In genomic region chr1:2586154-2587070, GRCh38 we compare ENCODE assay signal across 8 cellular contexts. TPM values are rescaled to one million over a fixed set of nuclear protein-coding genes. Genes with fewer than 3 reads are reported as not detected.
DNase-seq lines count a peak whose midpoint lies in the region; ATAC-seq and TF ChIP-seq lines count a peak whose summit lies in the region.

TSS of gene PRXL2B (plus strand) at chr1:2586777. CDS start at chr1:2586886, 109 bp downstream.

- peak; percentile 99 for DNase-seq in DMS 273 (lab: John Stamatoyannopoulos, UW; ENCODE audit: unreplicated experiment)
- DNase-seq in HuH-7.5 (ENCODE audit: low spot score) = peak; percentile 97
- DNase-seq in OCI-M1 (lab: John Stamatoyannopoulos, UW) = peak; percentile 98
- DNase-seq in activated T-cell treated with anti-CD3 and anti-CD28 coated beads for 1 hour (ENCODE audit: low read depth) = peak; percentile 97
- DNase-seq in endothelial cell (ENCODE audit: low spot score) = peak; percentile 99
- DNase-seq in mesothelial cell of epicardium (ENCODE audit: low spot score in 2 of 2, unreplicated experiment in 2 of 2) = peak; percentile 99 to 100
- peak; percentile 87 to 91 for DNase-seq in stimulated activated CD8-positive, alpha-beta memory T cell treated with anti-CD3 and anti-CD28 coated beads, Interleukin-15, amount 100 ng/mL, for 4 hours (ENCODE audit: low read depth in 2 of 2)

- H3K27me3 Mint-ChIP-seq in endothelial cell (ENCODE audit: unreplicated experiment) (peaks cover 12% of the 10 kb centered on the region), mesothelial cell of epicardium (ENCODE audit: low read depth) (no peaks in the 10 kb centered on the region)

- TF ChIP-seq CTCF in endothelial cell (IDR thresholded peaks at IDR 0.05; ENCODE audit: unreplicated experiment) (no peak), mesothelial cell of epicardium (IDR thresholded peaks at IDR 0.05; ENCODE audit: unreplicated experiment) (no peak)

- H3K27ac Mint-ChIP-seq in endothelial cell (ENCODE audit: unreplicated experiment) = peak within 1 kb of the TSS; percentile 52
- peak within 1 kb of the TSS; percentile 94 for H3K27ac Mint-ChIP-seq in mesothelial cell of epicardium

- H3K9me3 Mint-ChIP-seq in endothelial cell (ENCODE audit: unreplicated experiment) = no peaks in the 10 kb centered on the region
- no peaks in the 10 kb centered on the region for H3K9me3 Mint-ChIP-seq in mesothelial cell of epicardium

- H3K4me1 Mint-ChIP-seq in endothelial cell (ENCODE audit: unreplicated experiment) (peaks cover 15% of the 10 kb centered on the region), mesothelial cell of epicardium (peaks cover 30% of the 10 kb centered on the region)

- no peaks in the 10 kb centered on the region for H3K36me3 Mint-ChIP-seq in endothelial cell (ENCODE audit: low read depth, unreplicated experiment)
- no peaks in the 10 kb centered on the region for H3K36me3 Mint-ChIP-seq in mesothelial cell of epicardium

- peak; percentile 71 for ATAC-seq in GM21526 (IDR thresholded peaks at IDR 0.05; ENCODE audit: low FRiP score, unreplicated experiment)

- H3K4me3 Mint-ChIP-seq in endothelial cell (ENCODE audit: unreplicated experiment) = peak within 1 kb of the TSS; percentile 88
- H3K4me3 Mint-ChIP-seq in mesothelial cell of epicardium = peak within 1 kb of the TSS; percentile 81

RNA-seq across cellular contexts. Expression of gene PRXL2B, which starts in this region (rescaled TPM):
- 35.6 TPM for total RNA-seq in endothelial cell (ENCODE audit: unreplicated experiment)
- total RNA-seq in mesothelial cell of epicardium = 33.4 to 37.1 TPM (median 34.7 TPM) in 3 replicates

Comparison
In these comparisons a context has a peak if more than half of its experiments do, and no peak if none do; other contexts are left out.
1. Peak in every context shown above with its lines: DNase-seq and ATAC-seq.